ENCODE assay signal across 13 cellular contexts in the genomic region with DNA sequence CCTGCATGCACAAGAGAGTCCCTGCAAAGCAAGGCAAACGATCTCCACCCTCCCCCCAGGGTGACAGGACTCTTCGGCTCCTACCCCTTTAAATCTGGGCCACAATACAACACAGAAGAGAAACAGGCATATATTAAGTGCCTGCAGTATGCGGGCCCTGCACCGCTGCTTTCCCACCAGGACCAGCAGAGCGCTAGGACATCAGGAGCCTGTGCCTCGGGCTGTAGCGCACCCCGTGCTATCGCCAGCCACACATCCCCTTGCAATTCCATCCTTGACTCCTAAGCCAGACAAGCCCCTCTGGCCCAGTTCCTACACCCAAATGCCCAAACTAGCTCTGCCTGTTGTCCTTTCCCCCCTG. TPM values are rescaled to one million over a fixed set of nuclear protein-coding genes. Genes with fewer than 3 reads are reported as not detected.
DNase-seq lines count a peak whose midpoint lies in the region; ATAC-seq and TF ChIP-seq lines count a peak whose summit lies in the region.
"Had no signal": no experiment of that assay in that cellular context is flagged by ENCODE, and none has a peak within 500 bp of the region (broad histone marks: within the 10 kb centered on the region; RNA-seq: fewer than 3 reads in every experiment).

No MANE protein-coding gene starts in this region.

- no peak for DNase-seq in CD4-positive, alpha-beta T cell
- DNase-seq in GM23338 (ENCODE audit: low spot score) (no peak), WTC11 (ENCODE audit: low spot score) (no peak), retina (no peak), NCI-H2029 (lab: John Stamatoyannopoulos, UW) (no peak), left cardiac atrium (no peak), RKO (ENCODE audit: low spot score) (no peak)
- DNase-seq: NCI-H2107 had no signal

- H3K79me2 ChIP-seq in GM23338 (replicated peaks; ENCODE audit: insufficient read depth) = no peaks in the 10 kb centered on the region
- no peaks in the 10 kb centered on the region for H3K79me2 ChIP-seq in parathyroid adenoma

- H3K4me2 ChIP-seq in GM23338 (peak overlapping the region; percentile 61; the same call in 1 of the 2 replicates), parathyroid adenoma (ENCODE audit: low read length) (no peak overlapping the region)

- no peak overlapping the region for H3K4me3 Mint-ChIP-seq in CD4-positive, alpha-beta T cell
- no peak overlapping the region for H3K4me3 Mint-ChIP-seq in GM23338
- no peak overlapping the region; the same call in 1 of the 2 replicates for H3K4me3 Mint-ChIP-seq in WTC11
- H3K4me3 Mint-ChIP-seq: dendritic cell treated with granulocyte-macrophage colony-stimulating factor and Interleukin-4, amounts not matched to agents 40 ng/mL and 50 ng/mL, for 4 days had no signal

- H3K9me2 ChIP-seq in GM23338 (ENCODE audit: insufficient read depth) = no peaks in the 10 kb centered on the region

- H4K20me1 ChIP-seq in GM23338 (replicated peaks; ENCODE audit: insufficient read depth) = no peaks in the 10 kb centered on the region

- no peaks in the 10 kb centered on the region for H3K27me3 ChIP-seq in CD4-positive, alpha-beta T cell (ENCODE audit: control insufficient read depth, insufficient read depth, low read length)
- H3K27me3 ChIP-seq in GM23338 (ENCODE audit: insufficient read depth) = no peaks in the 10 kb centered on the region
- no peaks in the 10 kb centered on the region for H3K27me3 ChIP-seq in parathyroid adenoma (ENCODE audit: control insufficient read depth, insufficient read depth, low read length)

- peaks cover 22% of the 10 kb centered on the region for H3K27me3 Mint-ChIP-seq in CD4-positive, alpha-beta T cell
- peaks cover 2% of the 10 kb centered on the region for H3K27me3 Mint-ChIP-seq in GM23338 (ENCODE audit: insufficient read depth, low read depth, poor library complexity)
- no peaks in the 10 kb centered on the region; the same call in none of the 2 replicates for H3K27me3 Mint-ChIP-seq in WTC11 (ENCODE audit: low read depth)

- H3K4me3 ChIP-seq in GM23338 = no peak overlapping the region
- no peak overlapping the region for H3K4me3 ChIP-seq in parathyroid adenoma (ENCODE audit: low read depth, low read length)

- no peak overlapping the region for H3K27ac ChIP-seq in CD4-positive, alpha-beta T cell (ENCODE audit: low read depth, low read length)
- H3K27ac ChIP-seq in GM23338 (ENCODE audit: low read depth) (no peak overlapping the region), parathyroid adenoma (no peak overlapping the region)
- H3K27ac ChIP-seq: foreskin keratinocyte had no signal

- no peaks in the 10 kb centered on the region for H3K9me3 ChIP-seq in CD4-positive, alpha-beta T cell (ENCODE audit: control insufficient read depth, low read length)
- H3K9me3 ChIP-seq in parathyroid adenoma (ENCODE audit: control insufficient read depth, low read length) = no peaks in the 10 kb centered on the region

- no peak overlapping the region for H3K9ac ChIP-seq in parathyroid adenoma

- intact Hi-C loops in CD4-positive, alpha-beta T cell (cut with DNase I, micrococcal nuclease) = loop anchor here (2.0 to 5.0 kb wide), 5 partner anchors 126 to 976 kb away; no protein-coding TSS in a partner anchor
- intact Hi-C loops in left cardiac atrium (cut with DNase I) = loop anchor here (1.0 to 10.0 kb wide), 4 partner anchors 69 to 364 kb away; no protein-coding TSS in a partner anchor

- H3K36me3 ChIP-seq in GM23338 (ENCODE audit: insufficient read depth) (no peaks in the 10 kb centered on the region), parathyroid adenoma (ENCODE audit: control insufficient read depth, insufficient read depth, low read length) (no peaks in the 10 kb centered on the region)

- H3K4me1 ChIP-seq in GM23338 (ENCODE audit: insufficient read depth) (no peaks in the 10 kb centered on the region), parathyroid adenoma (no peaks in the 10 kb centered on the region)
- H3K4me1 ChIP-seq: foreskin keratinocyte had no signal

- H2AFZ ChIP-seq in GM23338 = peak overlapping the region; percentile 91; the same call in 1 of the 2 replicates
- H2AFZ ChIP-seq in parathyroid adenoma = peak overlapping the region; percentile 50

- no peak overlapping the region for H3K27ac Mint-ChIP-seq in CD4-positive, alpha-beta T cell
- H3K27ac Mint-ChIP-seq in GM23338 = no peak overlapping the region
- H3K27ac Mint-ChIP-seq in WTC11 = no peak overlapping the region
- H3K27ac Mint-ChIP-seq: dendritic cell treated with granulocyte-macrophage colony-stimulating factor and Interleukin-4, amounts not matched to agents 40 ng/mL and 50 ng/mL, for 4 days had no signal

- no peaks in the 10 kb centered on the region for H3F3A ChIP-seq in GM23338 (replicated peaks; ENCODE audit: low read depth)

- POLR2A ChIA-PET in CD4-positive, alpha-beta T cell (lab: Charles Lee) = no interaction called here
- POLR2A ChIA-PET in WTC11 (lab: Charles Lee) = no interaction called here

- no peaks in the 10 kb centered on the region for H3K4me1 Mint-ChIP-seq in CD4-positive, alpha-beta T cell (ENCODE audit: low read depth)
- H3K4me1 Mint-ChIP-seq in GM23338 (peaks cover 13% of the 10 kb centered on the region), WTC11 (peaks cover 29% of the 10 kb centered on the region)

- CTCF ChIA-PET in CD4-positive, alpha-beta T cell (lab: Charles Lee) = interaction anchor here (0.7 to 1.0 kb wide), 4 partner anchors 309 to 976 kb away, joined by 3 to 4 read pairs (median 3); no protein-coding TSS in a partner anchor
- CTCF ChIA-PET in WTC11 (lab: Charles Lee) = interaction anchor here (0.5 to 1.7 kb wide), 51 partner anchors 11 to 712 kb away, joined by 3 to 64 read pairs (median 4); a partner anchor contains a TSS

- ATAC-seq in CD4-positive, alpha-beta T cell (ENCODE audit: poor library complexity) = peak; percentile 17
- ATAC-seq in GM23338 (peak; percentile 76), WTC11 (peak; percentile 71), left cardiac atrium (no peak)

- H3K36me3 Mint-ChIP-seq in CD4-positive, alpha-beta T cell (ENCODE audit: low read depth) = no peaks in the 10 kb centered on the region
- no peaks in the 10 kb centered on the region for H3K36me3 Mint-ChIP-seq in GM23338 (ENCODE audit: low read depth)
- no peaks in the 10 kb centered on the region for H3K36me3 Mint-ChIP-seq in WTC11
- H3K36me3 Mint-ChIP-seq: naive thymus-derived CD4-positive, alpha-beta T cell had no signal

- peak; percentile 27 for TF ChIP-seq CTCF in CD4-positive, alpha-beta T cell (IDR thresholded peaks at IDR 0.05)
- TF ChIP-seq CTCF in GM23338 (conservative IDR thresholded peaks at IDR 0.05; ENCODE audit: low read depth in 2 of 2) (0 out of 4 replicates have a peak, but pooled peaks of 1 of the 2 experiments have one; percentile 4), WTC11 (IDR thresholded peaks at IDR 0.05) (peak; percentile 3; the same call in 1 of the 2 replicates), parathyroid adenoma (IDR thresholded peaks at IDR 0.05) (no peak)

- no peaks in the 10 kb centered on the region for H3K9me3 Mint-ChIP-seq in CD4-positive, alpha-beta T cell
- H3K9me3 Mint-ChIP-seq in GM23338 (no peaks in the 10 kb centered on the region), WTC11 (no peaks in the 10 kb centered on the region)
- H3K9me3 Mint-ChIP-seq: dendritic cell treated with granulocyte-macrophage colony-stimulating factor and Interleukin-4, amounts not matched to agents 40 ng/mL and 50 ng/mL, for 4 days had no signal

TF ChIP-seq in GM23338, 12 proteins besides CTCF, POLR2A, EP300 and RAD21 (continues in another document):
- TF ChIP-seq, protein P1, sequence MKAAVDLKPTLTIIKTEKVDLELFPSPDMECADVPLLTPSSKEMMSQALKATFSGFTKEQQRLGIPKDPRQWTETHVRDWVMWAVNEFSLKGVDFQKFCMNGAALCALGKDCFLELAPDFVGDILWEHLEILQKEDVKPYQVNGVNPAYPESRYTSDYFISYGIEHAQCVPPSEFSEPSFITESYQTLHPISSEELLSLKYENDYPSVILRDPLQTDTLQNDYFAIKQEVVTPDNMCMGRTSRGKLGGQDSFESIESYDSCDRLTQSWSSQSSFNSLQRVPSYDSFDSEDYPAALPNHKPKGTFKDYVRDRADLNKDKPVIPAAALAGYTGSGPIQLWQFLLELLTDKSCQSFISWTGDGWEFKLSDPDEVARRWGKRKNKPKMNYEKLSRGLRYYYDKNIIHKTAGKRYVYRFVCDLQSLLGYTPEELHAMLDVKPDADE (IDR thresholded peaks at IDR 0.05) = no peak
- TF ChIP-seq ZNF114 (CRISPR knock-in tag; IDR thresholded peaks at IDR 0.05) = no peak

TF ChIP-seq in WTC11, 78 proteins besides CTCF, POLR2A, EP300 and RAD21 (continues in another document):
- TF ChIP-seq FOXJ3 (CRISPR knock-in tag; IDR thresholded peaks at IDR 0.05; ENCODE audit: borderline replicate concordance) = no peak
- TF ChIP-seq, protein P2, sequence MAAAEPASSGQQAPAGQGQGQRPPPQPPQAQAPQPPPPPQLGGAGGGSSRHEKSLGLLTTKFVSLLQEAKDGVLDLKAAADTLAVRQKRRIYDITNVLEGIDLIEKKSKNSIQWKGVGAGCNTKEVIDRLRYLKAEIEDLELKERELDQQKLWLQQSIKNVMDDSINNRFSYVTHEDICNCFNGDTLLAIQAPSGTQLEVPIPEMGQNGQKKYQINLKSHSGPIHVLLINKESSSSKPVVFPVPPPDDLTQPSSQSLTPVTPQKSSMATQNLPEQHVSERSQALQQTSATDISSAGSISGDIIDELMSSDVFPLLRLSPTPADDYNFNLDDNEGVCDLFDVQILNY (CRISPR knock-in tag; IDR thresholded peaks at IDR 0.05) = no peak
- TF ChIP-seq ZNF423 (CRISPR knock-in tag; IDR thresholded peaks at IDR 0.05) = no peak
- no peak for TF ChIP-seq GRHL2 (CRISPR knock-in tag; IDR thresholded peaks at IDR 0.05; ENCODE audit: insufficient replicate concordance, severe bottlenecking)
- TF ChIP-seq MXD4 (CRISPR knock-in tag; IDR thresholded peaks at IDR 0.05; ENCODE audit: borderline replicate concordance) = no peak
- no peak for TF ChIP-seq ZNF121 (CRISPR knock-in tag; IDR thresholded peaks at IDR 0.05)

RNA-seq across cellular contexts. Expression of a gene that starts 4.1 kb away (rescaled TPM):
- total RNA-seq in CD4-positive, alpha-beta T cell = not detected
- total RNA-seq in GM23338 (2014; rRNA removed; shearing (Covaris generic)) = 0.35 TPM in 1 of 2 replicates, not detected in the other
- polyA plus RNA-seq in GM23338 (2016; fragmentation: Nextera tagmentation; extraction: Ambion mirVana) = 0.06 TPM in 1 of 2 replicates, not detected in the other
- 0.15 to 0.21 TPM (median 0.18 TPM) in 3 replicates for total RNA-seq in WTC11 (2021)
- total RNA-seq in left cardiac atrium = 10 to 100 TPM; 11.1 to 26.5 TPM
- total RNA-seq: foreskin keratinocyte, H4 had no signal
- polyA plus RNA-seq: foreskin keratinocyte; naive thymus-derived CD4-positive, alpha-beta T cell had no signal

Comparison
In these comparisons a context has a peak if more than half of its experiments do, and no peak if none do; other contexts are left out.
1. ATAC-seq: peak in CD4-positive, alpha-beta T cell (single experiment), GM23338 (single experiment) and WTC11 (single experiment); none in left cardiac atrium (0 of 2).